Comparison of ENCODE assay signal across 26 cellular contexts in the genomic region with DNA sequence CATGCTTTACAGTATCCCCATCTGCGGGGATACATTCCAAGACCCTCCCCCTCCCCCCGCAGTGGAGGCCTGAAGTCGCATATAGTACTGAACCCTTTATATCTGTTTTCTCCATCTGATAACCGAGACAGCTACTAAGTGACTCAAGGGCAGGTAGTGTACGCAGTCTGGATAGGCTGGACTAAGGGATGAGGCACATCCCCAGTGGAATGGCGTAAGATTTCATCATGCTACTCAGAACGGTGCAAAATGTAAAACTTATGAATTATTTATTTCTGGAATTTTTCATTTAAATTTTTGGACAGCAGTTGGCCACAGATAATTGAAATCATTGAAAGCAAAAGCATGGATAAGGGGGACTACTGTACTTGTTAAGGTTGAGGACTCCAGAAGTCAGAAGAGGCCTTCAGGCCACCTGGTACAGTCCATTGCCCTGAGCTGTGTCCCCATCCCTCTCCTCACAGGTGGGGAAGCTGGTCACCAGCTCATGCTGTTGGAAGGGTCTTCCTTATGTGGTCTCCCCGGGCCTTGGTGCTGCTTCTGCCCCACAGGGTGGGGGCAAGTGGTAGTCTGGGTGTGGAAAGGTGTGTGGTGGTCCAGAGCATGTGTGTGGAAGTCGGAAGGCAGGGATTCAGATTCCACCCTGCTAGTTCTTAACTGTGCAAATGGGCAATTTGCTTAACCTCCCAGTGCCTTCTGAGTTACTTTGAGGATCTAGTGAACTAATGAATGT.
A peak's percentile ranks its signal among the peaks of the same experiment; 100 is the strongest.
DNase-seq lines count a peak whose midpoint lies in the region; ATAC-seq and TF ChIP-seq lines count a peak whose summit lies in the region.
"Had no signal": no experiment of that assay in that cellular context is flagged by ENCODE, and none has a peak within 500 bp of the region (broad histone marks: within the 10 kb centered on the region; RNA-seq: fewer than 3 reads in every experiment).

No MANE protein-coding gene starts in this region.

- intact Hi-C loops in activated T-helper 1 cell treated with anti-CD3 and anti-CD28 coated beads, Interleukin-12 subunit alpha, Interleukin-12 subunit beta, Interleukin-2, Interleukin-4 antibody, amounts not matched to agents 30 ng/mL and 10 ng/mL and 1 ng/mL, durations not matched to agents 14 hours and 24 hours and 36 hours (cut with micrococcal nuclease) = no loop called here
- intact Hi-C loops in uterus (cut with DNase I; ENCODE audit: low total_unique reads) = no loop called here

- H3K36me3 ChIP-seq in uterus = no peaks in the 10 kb centered on the region

- no peaks in the 10 kb centered on the region for H3K27me3 ChIP-seq in HL-60 (ENCODE audit: insufficient read depth, poor library complexity, severe bottlenecking)
- no peaks in the 10 kb centered on the region for H3K27me3 ChIP-seq in uterus

- ATAC-seq in GM19023 (IDR thresholded peaks at IDR 0.05; ENCODE audit: unreplicated experiment) = no peak
- ATAC-seq: GM12878, HCT116 had no signal

- no peak overlapping the region for H3K4me3 ChIP-seq in HL-60 (replicated peaks; ENCODE audit: insufficient read depth, low read length)
- H3K4me3 ChIP-seq in uterus = no peak overlapping the region
- H3K4me3 ChIP-seq: GM12878 had no signal

- no peaks in the 10 kb centered on the region for H3K36me3 Mint-ChIP-seq in activated T-helper 1 cell treated with anti-CD3 and anti-CD28 coated beads, Interleukin-12 subunit alpha, Interleukin-12 subunit beta, Interleukin-2, Interleukin-4 antibody, amounts not matched to agents 30 ng/mL and 10 ng/mL and 1 ng/mL, durations not matched to agents 14 hours and 24 hours and 36 hours (ENCODE audit: low read depth)
- no peaks in the 10 kb centered on the region for H3K36me3 Mint-ChIP-seq in glutamatergic neuron (ENCODE audit: unreplicated experiment)

- H3K9me3 Mint-ChIP-seq in activated T-helper 1 cell treated with anti-CD3 and anti-CD28 coated beads, Interleukin-12 subunit alpha, Interleukin-12 subunit beta, Interleukin-2, Interleukin-4 antibody, amounts not matched to agents 30 ng/mL and 10 ng/mL and 1 ng/mL, durations not matched to agents 14 hours and 24 hours and 36 hours = no peaks in the 10 kb centered on the region
- H3K9me3 Mint-ChIP-seq in glutamatergic neuron (ENCODE audit: unreplicated experiment) = peaks cover 7% of the 10 kb centered on the region
- H3K9me3 Mint-ChIP-seq: CD8-positive, alpha-beta memory T cell; IgD-negative memory B cell had no signal

- TF ChIP-seq CTCF in HL-60 (IDR thresholded peaks at IDR 0.05; ENCODE audit: insufficient read depth, low read length) (no peak), glutamatergic neuron (IDR thresholded peaks at IDR 0.05; ENCODE audit: partially characterized antibody, unreplicated experiment) (no peak), uterus (IDR thresholded peaks at IDR 0.05) (no peak)

- no peaks in the 10 kb centered on the region for H3K9me3 ChIP-seq in uterus

- DNase-seq in HL-60 (ENCODE audit: low read depth in 1 of 2, low spot score in 1 of 2) = no peak
- DNase-seq in activated T-helper 1 cell treated with anti-CD3 and anti-CD28 coated beads, Interleukin-12 subunit alpha, Interleukin-12 subunit beta, Interleukin-2, Interleukin-4 antibody, amounts not matched to agents 30 ng/mL and 10 ng/mL and 1 ng/mL, durations not matched to agents 14 hours and 24 hours and 36 hours (ENCODE audit: low spot score) = no peak
- DNase-seq in glutamatergic neuron = no peak
- DNase-seq in erythroblast (lab: John Stamatoyannopoulos, UW) = no peak
- no peak for DNase-seq in uterus
- no peak for DNase-seq in medulla oblongata (ENCODE audit: extremely low spot score)
- DNase-seq: CD8-positive, alpha-beta memory T cell; DMS 273 treated with DMSO at 0.1 percent for 48 hours; DMS79; EL; GDM1; NCI-H1092; NCI-H1417 treated with DMSO at 0.1 percent for 48 hours; NCI-H1694 treated with DMSO at 0.1 percent for 48 hours; NCI-H2081; NCI-H2227 treated with DMSO at 0.1 percent for 48 hours; NCI-H510A; NCI-H69; Right ventricle myocardium superior; RPMI8226 had no signal

- H3K4me1 Mint-ChIP-seq in activated T-helper 1 cell treated with anti-CD3 and anti-CD28 coated beads, Interleukin-12 subunit alpha, Interleukin-12 subunit beta, Interleukin-2, Interleukin-4 antibody, amounts not matched to agents 30 ng/mL and 10 ng/mL and 1 ng/mL, durations not matched to agents 14 hours and 24 hours and 36 hours (ENCODE audit: low read depth) = no peaks in the 10 kb centered on the region
- peaks cover 8% of the 10 kb centered on the region for H3K4me1 Mint-ChIP-seq in glutamatergic neuron (ENCODE audit: low read depth, unreplicated experiment)
- H3K4me1 Mint-ChIP-seq: B cell; CD8-positive, alpha-beta memory T cell; IgD-negative memory B cell had no signal

- H3K27ac ChIP-seq in HL-60 (replicated peaks) (peak overlapping the region; percentile 88), uterus (no peak overlapping the region)
- H3K27ac ChIP-seq: C4-2B had no signal

- TF ChIP-seq POLR2A in erythroblast (IDR thresholded peaks at IDR 0.05; ENCODE audit: low read length) = no peak
- TF ChIP-seq POLR2A in uterus (IDR thresholded peaks at IDR 0.05) = no peak

- no peaks in the 10 kb centered on the region for H3K4me1 ChIP-seq in uterus

- no peak overlapping the region for H3K4me3 Mint-ChIP-seq in activated T-helper 1 cell treated with anti-CD3 and anti-CD28 coated beads, Interleukin-12 subunit alpha, Interleukin-12 subunit beta, Interleukin-2, Interleukin-4 antibody, amounts not matched to agents 30 ng/mL and 10 ng/mL and 1 ng/mL, durations not matched to agents 14 hours and 24 hours and 36 hours
- H3K4me3 Mint-ChIP-seq in glutamatergic neuron (ENCODE audit: unreplicated experiment) = no peak overlapping the region
- H3K4me3 Mint-ChIP-seq: B cell; CD8-positive, alpha-beta memory T cell; IgD-negative memory B cell had no signal

- peak overlapping the region; percentile 40 for H3K27ac Mint-ChIP-seq in activated T-helper 1 cell treated with anti-CD3 and anti-CD28 coated beads, Interleukin-12 subunit alpha, Interleukin-12 subunit beta, Interleukin-2, Interleukin-4 antibody, amounts not matched to agents 30 ng/mL and 10 ng/mL and 1 ng/mL, durations not matched to agents 14 hours and 24 hours and 36 hours
- peak overlapping the region; percentile 62 for H3K27ac Mint-ChIP-seq in glutamatergic neuron (ENCODE audit: unreplicated experiment)
- H3K27ac Mint-ChIP-seq: B cell, IgD-negative memory B cell had no signal

- no peaks in the 10 kb centered on the region for H3K27me3 Mint-ChIP-seq in activated T-helper 1 cell treated with anti-CD3 and anti-CD28 coated beads, Interleukin-12 subunit alpha, Interleukin-12 subunit beta, Interleukin-2, Interleukin-4 antibody, amounts not matched to agents 30 ng/mL and 10 ng/mL and 1 ng/mL, durations not matched to agents 14 hours and 24 hours and 36 hours (ENCODE audit: insufficient read depth)
- peaks cover 2% of the 10 kb centered on the region for H3K27me3 Mint-ChIP-seq in glutamatergic neuron (ENCODE audit: unreplicated experiment)
- H3K27me3 Mint-ChIP-seq: IgD-negative memory B cell had no signal
